In the genomic region with DNA sequence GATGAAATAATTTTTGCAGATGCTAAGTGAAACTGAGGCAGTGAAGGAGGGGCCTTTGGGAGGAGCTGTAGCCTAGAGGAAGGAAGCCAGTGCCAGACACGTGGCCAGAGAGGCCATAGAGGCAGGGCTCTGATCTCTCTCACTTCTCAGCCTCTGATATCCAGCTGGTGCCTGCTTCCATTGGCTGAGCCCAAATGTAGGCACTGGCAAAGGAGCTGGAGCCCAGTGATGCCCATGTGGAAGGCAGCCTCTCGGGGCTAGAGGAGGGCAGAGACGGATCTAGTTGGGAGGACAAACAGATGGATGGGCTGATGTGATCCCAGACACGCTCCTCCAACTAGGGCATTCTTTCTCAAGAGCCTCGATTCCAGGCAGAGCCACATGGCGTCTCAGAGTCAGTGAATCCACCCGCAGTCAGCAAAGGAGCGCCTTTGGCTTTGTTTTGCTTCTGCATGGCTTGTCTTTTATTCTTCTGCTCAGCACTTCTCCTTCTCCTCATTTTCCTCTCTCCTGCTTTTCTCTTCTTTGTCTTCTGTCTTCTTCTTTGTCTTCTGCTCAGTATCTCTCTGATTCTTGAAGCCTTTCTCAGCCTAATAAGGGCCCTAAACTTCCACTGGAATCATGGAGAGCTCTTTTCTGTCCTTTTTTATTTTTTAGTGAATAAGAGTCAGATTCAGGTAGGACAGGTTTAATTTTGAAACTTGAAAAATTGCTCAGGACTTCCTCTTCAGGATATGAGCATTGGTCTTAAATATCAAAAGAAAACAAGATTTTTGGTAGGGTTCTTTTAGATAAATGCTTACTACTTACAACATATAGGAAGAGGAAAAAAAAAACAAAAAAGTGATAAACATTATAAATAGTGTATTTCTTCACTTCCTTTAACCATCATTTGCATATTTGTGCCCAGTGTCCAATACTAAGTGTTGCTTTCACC, we compare ENCODE assay signal across 1 cellular context.
TF ChIP-seq lines count a peak whose summit lies in the region.

No MANE protein-coding gene starts in this region.

TF ChIP-seq in HepG2, 621 proteins besides CTCF, POLR2A, EP300 and RAD21 (continued from another document and continues in another):
- TF ChIP-seq, protein P1, sequence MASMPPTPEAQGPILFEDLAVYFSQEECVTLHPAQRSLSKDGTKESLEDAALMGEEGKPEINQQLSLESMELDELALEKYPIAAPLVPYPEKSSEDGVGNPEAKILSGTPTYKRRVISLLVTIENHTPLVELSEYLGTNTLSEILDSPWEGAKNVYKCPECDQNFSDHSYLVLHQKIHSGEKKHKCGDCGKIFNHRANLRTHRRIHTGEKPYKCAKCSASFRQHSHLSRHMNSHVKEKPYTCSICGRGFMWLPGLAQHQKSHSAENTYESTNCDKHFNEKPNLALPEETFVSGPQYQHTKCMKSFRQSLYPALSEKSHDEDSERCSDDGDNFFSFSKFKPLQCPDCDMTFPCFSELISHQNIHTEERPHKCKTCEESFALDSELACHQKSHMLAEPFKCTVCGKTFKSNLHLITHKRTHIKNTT (CRISPR knock-in tag; IDR thresholded peaks at IDR 0.05) = no peak
- TF ChIP-seq SIX1 (CRISPR knock-in tag; IDR thresholded peaks at IDR 0.05; ENCODE audit: borderline replicate concordance) = no peak
- TF ChIP-seq ZNF629 (CRISPR knock-in tag; conservative IDR thresholded peaks at IDR 0.05) = no peak
- 0 out of 2 replicates have a peak, but pooled peaks have one; percentile 57 for TF ChIP-seq RXRA (CRISPR knock-in tag; IDR thresholded peaks at IDR 0.05)
- peak; percentile 71; the same call in 1 of the 2 replicates for TF ChIP-seq PAX8 (CRISPR knock-in tag; IDR thresholded peaks at IDR 0.05; ENCODE audit: borderline replicate concordance)
- TF ChIP-seq SRY (CRISPR knock-in tag; IDR thresholded peaks at IDR 0.05) = no peak
- TF ChIP-seq, protein P2, sequence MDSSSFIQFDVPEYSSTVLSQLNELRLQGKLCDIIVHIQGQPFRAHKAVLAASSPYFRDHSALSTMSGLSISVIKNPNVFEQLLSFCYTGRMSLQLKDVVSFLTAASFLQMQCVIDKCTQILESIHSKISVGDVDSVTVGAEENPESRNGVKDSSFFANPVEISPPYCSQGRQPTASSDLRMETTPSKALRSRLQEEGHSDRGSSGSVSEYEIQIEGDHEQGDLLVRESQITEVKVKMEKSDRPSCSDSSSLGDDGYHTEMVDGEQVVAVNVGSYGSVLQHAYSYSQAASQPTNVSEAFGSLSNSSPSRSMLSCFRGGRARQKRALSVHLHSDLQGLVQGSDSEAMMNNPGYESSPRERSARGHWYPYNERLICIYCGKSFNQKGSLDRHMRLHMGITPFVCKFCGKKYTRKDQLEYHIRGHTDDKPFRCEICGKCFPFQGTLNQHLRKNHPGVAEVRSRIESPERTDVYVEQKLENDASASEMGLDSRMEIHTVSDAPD (CRISPR knock-in tag; IDR thresholded peaks at IDR 0.05) = no peak
- 0 out of 2 replicates have a peak, but pooled peaks have one; percentile 42 for TF ChIP-seq ZNF761 (CRISPR knock-in tag; conservative IDR thresholded peaks at IDR 0.05)
- no peak for TF ChIP-seq IKZF4 (CRISPR knock-in tag; IDR thresholded peaks at IDR 0.05; ENCODE audit: borderline replicate concordance, low read depth, not compliant biosample characterization)
- no peak for TF ChIP-seq ZNF382 (CRISPR knock-in tag; IDR thresholded peaks at IDR 0.05; ENCODE audit: borderline replicate concordance)
- peak; percentile 87; the same call in 1 of the 2 replicates for TF ChIP-seq ZC3H4 (CRISPR knock-in tag; IDR thresholded peaks at IDR 0.05; ENCODE audit: borderline replicate concordance)
- TF ChIP-seq POGZ (CRISPR knock-in tag; IDR thresholded peaks at IDR 0.05) = no peak
- TF ChIP-seq, protein P3, sequence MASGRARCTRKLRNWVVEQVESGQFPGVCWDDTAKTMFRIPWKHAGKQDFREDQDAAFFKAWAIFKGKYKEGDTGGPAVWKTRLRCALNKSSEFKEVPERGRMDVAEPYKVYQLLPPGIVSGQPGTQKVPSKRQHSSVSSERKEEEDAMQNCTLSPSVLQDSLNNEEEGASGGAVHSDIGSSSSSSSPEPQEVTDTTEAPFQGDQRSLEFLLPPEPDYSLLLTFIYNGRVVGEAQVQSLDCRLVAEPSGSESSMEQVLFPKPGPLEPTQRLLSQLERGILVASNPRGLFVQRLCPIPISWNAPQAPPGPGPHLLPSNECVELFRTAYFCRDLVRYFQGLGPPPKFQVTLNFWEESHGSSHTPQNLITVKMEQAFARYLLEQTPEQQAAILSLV (CRISPR knock-in tag; IDR thresholded peaks at IDR 0.05; ENCODE audit: borderline replicate concordance) = no peak
- no peak for TF ChIP-seq FOXA1 (IDR thresholded peaks at IDR 0.05)
- TF ChIP-seq FOXA1 (CRISPR knock-in tag; IDR thresholded peaks at IDR 0.05) = no peak
- no peak for TF ChIP-seq KAT2B (IDR thresholded peaks at IDR 0.05; ENCODE audit: borderline replicate concordance, low read depth, low read length)
- no peak for TF ChIP-seq SMAD9 (CRISPR knock-in tag; IDR thresholded peaks at IDR 0.05)
- no peak for TF ChIP-seq ZNF780A (CRISPR knock-in tag; IDR thresholded peaks at IDR 0.05)
- 0 out of 2 replicates have a peak, but pooled peaks have one; percentile 10 for TF ChIP-seq ZNF33A (CRISPR knock-in tag; IDR thresholded peaks at IDR 0.05; ENCODE audit: borderline replicate concordance)
- TF ChIP-seq GZF1 (CRISPR knock-in tag; IDR thresholded peaks at IDR 0.05) = no peak
- TF ChIP-seq ZBTB37 (CRISPR knock-in tag; IDR thresholded peaks at IDR 0.05) = no peak
- TF ChIP-seq, protein P4, sequence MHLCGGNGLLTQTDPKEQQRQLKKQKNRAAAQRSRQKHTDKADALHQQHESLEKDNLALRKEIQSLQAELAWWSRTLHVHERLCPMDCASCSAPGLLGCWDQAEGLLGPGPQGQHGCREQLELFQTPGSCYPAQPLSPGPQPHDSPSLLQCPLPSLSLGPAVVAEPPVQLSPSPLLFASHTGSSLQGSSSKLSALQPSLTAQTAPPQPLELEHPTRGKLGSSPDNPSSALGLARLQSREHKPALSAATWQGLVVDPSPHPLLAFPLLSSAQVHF (CRISPR knock-in tag; IDR thresholded peaks at IDR 0.05) = no peak
- no peak for TF ChIP-seq HINFP (CRISPR knock-in tag; IDR thresholded peaks at IDR 0.05; ENCODE audit: low read depth)
- no peak for TF ChIP-seq ONECUT2 (CRISPR knock-in tag; IDR thresholded peaks at IDR 0.05)
- no peak for TF ChIP-seq GLMP (CRISPR knock-in tag; IDR thresholded peaks at IDR 0.05; ENCODE audit: borderline replicate concordance)
- no peak; the same call in 1 of the 2 replicates for TF ChIP-seq ZBTB33 (CRISPR knock-in tag; IDR thresholded peaks at IDR 0.05)
- TF ChIP-seq ZSCAN30 (CRISPR knock-in tag; IDR thresholded peaks at IDR 0.05) = no peak
- TF ChIP-seq BRD4 (CRISPR knock-in tag; IDR thresholded peaks at IDR 0.05) = no peak
- TF ChIP-seq ZNF713 (CRISPR knock-in tag; IDR thresholded peaks at IDR 0.05) = no peak
- TF ChIP-seq ZNF598 (CRISPR knock-in tag; IDR thresholded peaks at IDR 0.05; ENCODE audit: borderline replicate concordance) = peak; percentile 65; the same call in 1 of the 2 replicates
- TF ChIP-seq, protein P5, sequence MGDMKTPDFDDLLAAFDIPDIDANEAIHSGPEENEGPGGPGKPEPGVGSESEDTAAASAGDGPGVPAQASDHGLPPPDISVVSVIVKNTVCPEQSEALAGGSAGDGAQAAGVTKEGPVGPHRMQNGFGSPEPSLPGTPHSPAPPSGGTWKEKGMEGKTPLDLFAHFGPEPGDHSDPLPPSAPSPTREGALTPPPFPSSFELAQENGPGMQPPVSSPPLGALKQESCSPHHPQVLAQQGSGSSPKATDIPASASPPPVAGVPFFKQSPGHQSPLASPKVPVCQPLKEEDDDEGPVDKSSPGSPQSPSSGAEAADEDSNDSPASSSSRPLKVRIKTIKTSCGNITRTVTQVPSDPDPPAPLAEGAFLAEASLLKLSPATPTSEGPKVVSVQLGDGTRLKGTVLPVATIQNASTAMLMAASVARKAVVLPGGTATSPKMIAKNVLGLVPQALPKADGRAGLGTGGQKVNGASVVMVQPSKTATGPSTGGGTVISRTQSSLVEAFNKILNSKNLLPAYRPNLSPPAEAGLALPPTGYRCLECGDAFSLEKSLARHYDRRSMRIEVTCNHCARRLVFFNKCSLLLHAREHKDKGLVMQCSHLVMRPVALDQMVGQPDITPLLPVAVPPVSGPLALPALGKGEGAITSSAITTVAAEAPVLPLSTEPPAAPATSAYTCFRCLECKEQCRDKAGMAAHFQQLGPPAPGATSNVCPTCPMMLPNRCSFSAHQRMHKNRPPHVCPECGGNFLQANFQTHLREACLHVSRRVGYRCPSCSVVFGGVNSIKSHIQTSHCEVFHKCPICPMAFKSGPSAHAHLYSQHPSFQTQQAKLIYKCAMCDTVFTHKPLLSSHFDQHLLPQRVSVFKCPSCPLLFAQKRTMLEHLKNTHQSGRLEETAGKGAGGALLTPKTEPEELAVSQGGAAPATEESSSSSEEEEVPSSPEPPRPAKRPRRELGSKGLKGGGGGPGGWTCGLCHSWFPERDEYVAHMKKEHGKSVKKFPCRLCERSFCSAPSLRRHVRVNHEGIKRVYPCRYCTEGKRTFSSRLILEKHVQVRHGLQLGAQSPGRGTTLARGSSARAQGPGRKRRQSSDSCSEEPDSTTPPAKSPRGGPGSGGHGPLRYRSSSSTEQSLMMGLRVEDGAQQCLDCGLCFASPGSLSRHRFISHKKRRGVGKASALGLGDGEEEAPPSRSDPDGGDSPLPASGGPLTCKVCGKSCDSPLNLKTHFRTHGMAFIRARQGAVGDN (CRISPR knock-in tag; IDR thresholded peaks at IDR 0.05) = peak; percentile 69
- TF ChIP-seq ZNF558 (CRISPR knock-in tag; IDR thresholded peaks at IDR 0.05; ENCODE audit: borderline replicate concordance) = no peak
- TF ChIP-seq ZNF430 (CRISPR knock-in tag; IDR thresholded peaks at IDR 0.05) = no peak
- no peak for TF ChIP-seq NR2F2 (IDR thresholded peaks at IDR 0.05; ENCODE audit: borderline replicate concordance, low read depth)
